Comparison of ENCODE assay signal across 3 cellular contexts in genomic region chr4:48985602-48985975, GRCh38.
TF ChIP-seq lines count a peak whose summit lies in the region.

No MANE protein-coding gene starts in this region.

TF ChIP-seq in SK-N-SH, 30 proteins besides CTCF, POLR2A, EP300 and RAD21 (continues in another document):
- TF ChIP-seq SMC3 (IDR thresholded peaks at IDR 0.05; ENCODE audit: low read depth, low read length) (no peak), REST (IDR thresholded peaks at IDR 0.05; ENCODE audit: low read depth, low read length) (no peak), IRF3 (IDR thresholded peaks at IDR 0.05; ENCODE audit: low read depth, low read length) (no peak), MEF2A (IDR thresholded peaks at IDR 0.05; ENCODE audit: borderline replicate concordance, low read depth) (no peak), TAF1 (IDR thresholded peaks at IDR 0.05; ENCODE audit: borderline replicate concordance, low read depth, low read length) (no peak), POLR2AphosphoS5 (IDR thresholded peaks at IDR 0.05; ENCODE audit: low read depth, low read length) (no peak), TCF12 (IDR thresholded peaks at IDR 0.05) (no peak), SIN3A (IDR thresholded peaks at IDR 0.05; ENCODE audit: borderline replicate concordance, low read depth, low read length) (no peak), FOSL2 (IDR thresholded peaks at IDR 0.05; ENCODE audit: borderline replicate concordance, low read depth) (no peak), TEAD4 (IDR thresholded peaks at IDR 0.05; ENCODE audit: borderline replicate concordance, insufficient read depth) (no peak), RFX5 (IDR thresholded peaks at IDR 0.05; ENCODE audit: low read length) (no peak), FOXM1 (IDR thresholded peaks at IDR 0.05; ENCODE audit: low read depth) (no peak), GATA2 (CRISPR knock-in tag; IDR thresholded peaks at IDR 0.05) (no peak), MAX (IDR thresholded peaks at IDR 0.05; ENCODE audit: low read depth) (no peak), RXRA (IDR thresholded peaks at IDR 0.05; ENCODE audit: borderline replicate concordance, low read depth) (no peak), USF2 (IDR thresholded peaks at IDR 0.05; ENCODE audit: borderline replicate concordance, low read depth, low read length) (no peak)

TF ChIP-seq in SK-N-SH treated with all-trans-retinoic acid at 6 μM for 48 hours, 23 proteins besides CTCF, POLR2A, EP300 and RAD21:
- TF ChIP-seq CREB5 (CRISPR knock-in tag; IDR thresholded peaks at IDR 0.05; ENCODE audit: low read depth) (no peak), TOX (CRISPR knock-in tag; IDR thresholded peaks at IDR 0.05; ENCODE audit: borderline replicate concordance) (no peak), ZFP30 (CRISPR knock-in tag; IDR thresholded peaks at IDR 0.05) (no peak), ZFP3 (CRISPR knock-in tag; IDR thresholded peaks at IDR 0.05) (no peak)
TF ChIP-seq in SK-N-SH treated with all-trans-retinoic acid at 6 μM for 48 hours: peak in this region for 0.

TF ChIP-seq in H1, 55 proteins besides CTCF, POLR2A, EP300 and RAD21:
- TF ChIP-seq GABPA (IDR thresholded peaks at IDR 0.05; ENCODE audit: borderline replicate concordance, insufficient read depth, low read length) (no peak), CBX5 (IDR thresholded peaks at IDR 0.05; ENCODE audit: low read depth, low read length) (no peak), ATF3 (IDR thresholded peaks at IDR 0.05; ENCODE audit: insufficient read depth, low read depth, low read length) (no peak), JUND (IDR thresholded peaks at IDR 0.05; ENCODE audit: low read length) (no peak), ZNF274 (IDR thresholded peaks at IDR 0.05; ENCODE audit: borderline replicate concordance, extremely low read depth, low read length) (no peak), SIN3A (conservative IDR thresholded peaks at IDR 0.05 in 1 of 2, IDR thresholded peaks at IDR 0.05 in 1 of 2; ENCODE audit: low read depth in 1 of 2, low read length in 2 of 2) (no peak), EGR1 (IDR thresholded peaks at IDR 0.05; ENCODE audit: borderline replicate concordance, low read depth, low read length) (no peak)
